In the genomic region with DNA sequence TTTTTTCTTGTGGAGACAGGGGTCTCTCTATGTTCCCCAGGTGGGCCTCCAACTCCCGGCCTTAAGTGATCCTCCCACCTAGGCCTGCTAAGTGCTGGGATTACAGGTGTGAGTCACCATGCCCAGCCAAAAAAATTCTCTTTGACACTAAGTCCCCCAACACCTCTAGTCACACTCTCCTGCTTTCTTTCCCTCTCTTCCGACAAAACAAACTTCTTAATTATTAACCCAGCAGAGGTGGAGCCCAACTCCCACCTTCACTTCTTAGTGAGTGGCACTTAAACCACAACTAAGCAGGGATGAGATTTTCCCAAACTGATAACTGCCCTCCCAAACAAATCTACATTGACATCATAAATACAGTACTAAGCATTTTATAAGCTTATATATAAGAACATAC, we compare ENCODE assay signal across 14 cellular contexts.
"Had no signal": no experiment of that assay in that cellular context is flagged by ENCODE, and none has a peak within 500 bp of the region (broad histone marks: within the 10 kb centered on the region; RNA-seq: fewer than 3 reads in every experiment).

No MANE protein-coding gene starts in this region.

- ATAC-seq: effector memory CD8-positive, alpha-beta T cell; gastrocnemius medialis; left cardiac atrium; naive thymus-derived CD4-positive, alpha-beta T cell had no signal

- H3K4me3 ChIP-seq: esophagus muscularis mucosa, gastrocnemius medialis, right atrium auricular region had no signal

- H3K4me1 ChIP-seq: esophagus muscularis mucosa, gastrocnemius medialis, right atrium auricular region had no signal

- H3K27ac ChIP-seq: epithelial cell of prostate, esophagus muscularis mucosa, gastrocnemius medialis, right atrium auricular region had no signal

- H3K9me3 ChIP-seq: esophagus muscularis mucosa, gastrocnemius medialis, right atrium auricular region had no signal

- DNase-seq: effector memory CD8-positive, alpha-beta T cell; gastrocnemius medialis; glutamatergic neuron; islet precursor cell; left cardiac atrium; mammary epithelial cell; naive thymus-derived CD4-positive, alpha-beta T cell; posterior cingulate gyrus; small intestine; stimulated activated CD4-positive, alpha-beta T cell treated with anti-CD3 and anti-CD28 coated beads, Interleukin-12 subunit alpha, Interleukin-12 subunit beta, amount 100 ng/mL, for 4 hours; stimulated activated naive CD4-positive, alpha-beta T cell treated with Interleukin-2 at 50 U/mL for 16 hours had no signal

- H3K27me3 ChIP-seq: gastrocnemius medialis, right atrium auricular region had no signal

- H3K36me3 ChIP-seq: esophagus muscularis mucosa, gastrocnemius medialis, right atrium auricular region had no signal
